Comparison of ENCODE assay signal across 8 cellular contexts in the genomic region with DNA sequence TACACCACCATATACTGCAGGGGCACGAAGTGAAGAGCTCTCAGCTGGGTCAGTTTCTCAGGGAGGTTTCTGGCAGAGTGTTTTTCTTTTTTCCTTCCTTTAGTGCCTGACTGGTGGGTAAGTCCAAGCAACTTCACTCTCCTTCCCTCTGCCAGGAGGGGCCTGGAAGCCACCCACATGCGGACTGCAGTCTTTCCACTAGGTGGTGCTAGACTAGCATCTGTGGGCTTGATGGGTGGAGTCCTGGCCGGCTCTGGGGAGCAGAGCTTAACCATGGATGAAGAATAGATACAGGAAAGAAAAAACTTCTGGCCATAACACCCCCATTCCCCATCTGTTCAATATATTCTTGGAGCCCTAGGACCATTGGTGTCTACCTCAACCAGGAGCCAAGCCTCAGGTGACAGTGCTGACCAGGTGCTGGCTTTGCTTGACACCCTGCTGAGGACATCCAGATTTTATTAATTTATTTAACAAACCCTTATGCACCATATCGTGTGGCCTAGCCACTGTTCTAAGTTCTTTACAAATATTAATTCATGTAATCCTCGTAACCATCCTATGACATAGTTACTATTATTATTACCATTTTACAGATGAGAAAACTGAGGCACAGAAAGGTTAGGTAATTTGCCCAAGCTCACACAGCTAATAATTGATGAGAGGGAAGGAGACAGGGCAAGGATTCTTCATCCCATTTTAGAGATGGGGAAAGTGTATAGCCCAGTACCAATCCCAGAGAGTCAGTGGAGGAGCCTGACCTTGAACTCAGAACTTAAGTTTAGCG.
A peak's percentile ranks its signal among the peaks of the same experiment; 100 is the strongest.
DNase-seq lines count a peak whose midpoint lies in the region; ATAC-seq and TF ChIP-seq lines count a peak whose summit lies in the region.

No MANE protein-coding gene starts in this region.

- ATAC-seq in GM18519 (IDR thresholded peaks at IDR 0.05; ENCODE audit: low FRiP score, unreplicated experiment) (no peak), HG03520 (IDR thresholded peaks at IDR 0.05; ENCODE audit: unreplicated experiment) (no peak)

- peak; percentile 74 for TF ChIP-seq CTCF in retinal pigment epithelial cell (conservative IDR thresholded peaks at IDR 0.05; ENCODE audit: low read depth, low read length)

- in situ Hi-C loops in Caki2 (cut with HindIII; ENCODE audit: low pct_unique_long_range_greater_than_20kb, low sequenced_read_pairs), result no loop called here

- DNase-seq in Caki2 (ENCODE audit: low read depth), result peak; percentile 59
- DNase-seq in HEK293T (ENCODE audit: extremely low spot score), result peak; percentile 85
- DNase-seq in NCI-H524 treated with DMSO at 0.1 percent for 48 hours (lab: John Stamatoyannopoulos, UW), result peak; percentile 42
- DNase-seq in activated CD8-positive, alpha-beta memory T cell treated with anti-CD3 and anti-CD28 coated beads for 24 hours, result peak; percentile 62
- DNase-seq in germinal center (ENCODE audit: low spot score), result peak; percentile 72
- DNase-seq in retinal pigment epithelial cell (ENCODE audit: low read depth), result peak; percentile 5

- no peak overlapping the region for H3K4me3 ChIP-seq in retinal pigment epithelial cell (ENCODE audit: low read length)

- POLR2A ChIA-PET in HEK293T (lab: Yijun Ruan, JAX), result no interaction called here

- CTCF ChIA-PET in HEK293T (lab: Yijun Ruan, JAX), result interaction anchor here (0.6 to 1.6 kb wide), 6 partner anchors 14 to 828 kb away, joined by 3 read pairs; no protein-coding TSS in a partner anchor

TF ChIP-seq in HEK293T, 16 proteins besides CTCF, POLR2A, EP300 and RAD21:
- TF ChIP-seq FOXA1 (IDR thresholded peaks at IDR 0.05), result no peak
- TF ChIP-seq BHLHE40 (IDR thresholded peaks at IDR 0.05; ENCODE audit: borderline replicate concordance), result no peak
- TF ChIP-seq FOXM1 (IDR thresholded peaks at IDR 0.05; ENCODE audit: borderline replicate concordance), result no peak
- no peak for TF ChIP-seq SP1 (IDR thresholded peaks at IDR 0.05)
- TF ChIP-seq NFRKB (IDR thresholded peaks at IDR 0.05), result no peak
- no peak for TF ChIP-seq SUZ12 (IDR thresholded peaks at IDR 0.05)
- no peak for TF ChIP-seq ELF4 (IDR thresholded peaks at IDR 0.05)
- TF ChIP-seq HDGF (IDR thresholded peaks at IDR 0.05; ENCODE audit: borderline replicate concordance), result no peak
- TF ChIP-seq ZNF384 (IDR thresholded peaks at IDR 0.05), result no peak
- no peak for TF ChIP-seq CTBP1 (IDR thresholded peaks at IDR 0.05; ENCODE audit: borderline replicate concordance)
- TF ChIP-seq TARDBP (IDR thresholded peaks at IDR 0.05), result no peak
- no peak for TF ChIP-seq LEF1 (IDR thresholded peaks at IDR 0.05; ENCODE audit: borderline replicate concordance)
- TF ChIP-seq PKNOX1 (IDR thresholded peaks at IDR 0.05), result no peak
- TF ChIP-seq FOXK2 (IDR thresholded peaks at IDR 0.05), result no peak
- no peak for TF ChIP-seq L3MBTL2 (conservative IDR thresholded peaks at IDR 0.05)
- no peak for TF ChIP-seq ARNT (IDR thresholded peaks at IDR 0.05)

Comparison
In these comparisons a context has a peak if more than half of its experiments do, and no peak if none do; other contexts are left out.
1. DNase-seq: peak in every context shown above with its lines; median percentile 85 in HEK293T; 72 in germinal center; 62 in activated CD8-positive, alpha-beta memory T cell treated with anti-CD3 and anti-CD28 coated beads for 24 hours; 59 in Caki2; 42 in NCI-H524 treated with DMSO at 0.1 percent for 48 hours; 5 in retinal pigment epithelial cell.